In genomic region chr11:10323793-10324170, GRCh38 we compare ENCODE assay signal across 14 cellular contexts. TPM values are rescaled to one million over a fixed set of nuclear protein-coding genes. Genes with fewer than 3 reads are reported as not detected.
A peak's percentile ranks its signal among the peaks of the same experiment; 100 is the strongest.
DNase-seq lines count a peak whose midpoint lies in the region; ATAC-seq, FAIRE-seq and TF ChIP-seq lines count a peak whose summit lies in the region.
"Had no signal": no experiment of that assay in that cellular context is flagged by ENCODE, and none has a peak within 500 bp of the region (broad histone marks: within the 10 kb centered on the region; RNA-seq: fewer than 3 reads in every experiment).

No MANE protein-coding gene starts in this region.

- H3K4me2 ChIP-seq in A549 = peak overlapping the region; percentile 75; the same call in 1 of the 3 replicates
- H3K4me2 ChIP-seq in OCI-LY3 (ENCODE audit: low read length) = 0 out of 2 replicates have a peak overlapping the region, but pooled peaks have one; percentile 50
- H3K4me2 ChIP-seq in MM.1S (ENCODE audit: low read depth, low read length) = no peak overlapping the region

- H3K79me2 ChIP-seq in OCI-LY3 (ENCODE audit: low read length) (no peaks in the 10 kb centered on the region), MM.1S (ENCODE audit: low read length) (no peaks in the 10 kb centered on the region)

- H3F3A ChIP-seq in MM.1S (ENCODE audit: insufficient read depth, low read length) = peaks cover 7% of the 10 kb centered on the region; the same call in 1 of the 2 replicates

- TF ChIP-seq EP300 in A549 (IDR thresholded peaks at IDR 0.05) = no peak

- DNase-seq in A549 (ENCODE audit: low read depth in 1 of 2, low spot score in 1 of 2) (no peak), NCI-H748 (lab: John Stamatoyannopoulos, UW; ENCODE audit: unreplicated experiment) (no peak), MM.1S (no peak), NCI-H1694 (lab: John Stamatoyannopoulos, UW) (no peak)
- DNase-seq: activated CD4-positive, alpha-beta T cell treated with anti-CD3 and anti-CD28 coated beads, Interleukin-2, amount 10 ng/mL, durations not matched to agents 7 days and 5 days; H9; RPMI8226; spleen had no signal

- no peak for TF ChIP-seq RAD21 in A549 (conservative IDR thresholded peaks at IDR 0.05 in 1 of 2, IDR thresholded peaks at IDR 0.05 in 1 of 2)

- H3K27ac ChIP-seq in A549 (peak overlapping the region; percentile 72 to 73), OCI-LY3 (ENCODE audit: low read length) (no peak overlapping the region), duodenal mucosa (ENCODE audit: low read depth, low read length) (peak overlapping the region; percentile 41), MM.1S (ENCODE audit: low read length) (no peak overlapping the region)

- 45% methylated on average over 1 of the region's 1 CpG for WGBS in A549 (ENCODE audit: missing lambda C conversion rate)

- peaks cover 41% of the 10 kb centered on the region for H3K27me3 ChIP-seq in OCI-LY3 (ENCODE audit: low read depth, low read length)
- no peaks in the 10 kb centered on the region for H3K27me3 ChIP-seq in duodenal mucosa (ENCODE audit: control insufficient read depth in 1 of 2, insufficient read depth in 2 of 2, low read length in 2 of 2)
- no peaks in the 10 kb centered on the region for H3K27me3 ChIP-seq in mucosa of stomach (ENCODE audit: control insufficient read depth, insufficient read depth, low read length)
- no peaks in the 10 kb centered on the region for H3K27me3 ChIP-seq in MM.1S (replicated peaks; ENCODE audit: insufficient read depth, low read length)
- H3K27me3 ChIP-seq: spleen, suprapubic skin had no signal

- no peak for FAIRE-seq in A549 (lab: Jason Lieb, UNC)
- FAIRE-seq: endometrium had no signal

- no peaks in the 10 kb centered on the region for H3K9me2 ChIP-seq in MM.1S (replicated peaks; ENCODE audit: insufficient read depth, low read length)

- TF ChIP-seq POLR2A in A549 (IDR thresholded peaks at IDR 0.05; ENCODE audit: low read length) = no peak

- ATAC-seq in A549 (no peak), HG02623 (IDR thresholded peaks at IDR 0.05; ENCODE audit: unreplicated experiment) (no peak)

- H3K4me1 ChIP-seq in A549 = peaks cover 72% of the 10 kb centered on the region
- peaks cover 22% of the 10 kb centered on the region for H3K4me1 ChIP-seq in OCI-LY3 (ENCODE audit: low read length)
- H3K4me1 ChIP-seq in duodenal mucosa (ENCODE audit: control insufficient read depth in 1 of 2, insufficient read depth in 2 of 2, low read length in 2 of 2) = peaks cover 26 to 59% of the 10 kb centered on the region in 2 donors
- H3K4me1 ChIP-seq in mucosa of stomach (ENCODE audit: control insufficient read depth, insufficient read depth, low read length) = peaks cover 59% of the 10 kb centered on the region
- H3K4me1 ChIP-seq in MM.1S (ENCODE audit: low read length) = peaks cover 29% of the 10 kb centered on the region

- no peak overlapping the region for H3K9ac ChIP-seq in OCI-LY3 (ENCODE audit: low read length)
- H3K9ac ChIP-seq in duodenal mucosa (ENCODE audit: low read depth in 1 of 2, low read length in 2 of 2) = no peak overlapping the region
- peak overlapping the region; percentile 11 for H3K9ac ChIP-seq in mucosa of stomach (ENCODE audit: low read length)
- H3K9ac ChIP-seq in MM.1S (ENCODE audit: low read length) = no peak overlapping the region

- CTCF ChIA-PET in A549 (lab: Yijun Ruan, JAX) = interaction anchor here (0.6 to 13.0 kb wide), 20 partner anchors 8 to 1584 kb away, joined by 3 to 188 read pairs (median 3); partner anchors contain the start of gene ADM

- no peaks in the 10 kb centered on the region for H3K36me3 ChIP-seq in OCI-LY3 (replicated peaks; ENCODE audit: low read depth, low read length)
- H3K36me3 ChIP-seq in duodenal mucosa (ENCODE audit: control insufficient read depth in 1 of 2, insufficient read depth in 2 of 2, low read length in 2 of 2) = no peaks in the 10 kb centered on the region
- no peaks in the 10 kb centered on the region for H3K36me3 ChIP-seq in mucosa of stomach (ENCODE audit: control insufficient read depth, insufficient read depth, low read length)
- no peaks in the 10 kb centered on the region for H3K36me3 ChIP-seq in MM.1S (replicated peaks; ENCODE audit: insufficient read depth, low read length)
- H3K36me3 ChIP-seq: spleen, suprapubic skin had no signal

- TF ChIP-seq CTCF in A549 (IDR thresholded peaks at IDR 0.05) = no peak
- no peak for TF ChIP-seq CTCF in OCI-LY3 (IDR thresholded peaks at IDR 0.05; ENCODE audit: low read depth, low read length)
- no peak for TF ChIP-seq CTCF in MM.1S (IDR thresholded peaks at IDR 0.05; ENCODE audit: low read length)

- no peak overlapping the region for H2AFZ ChIP-seq in OCI-LY3 (ENCODE audit: low read depth, low read length)
- no peak overlapping the region for H2AFZ ChIP-seq in MM.1S (ENCODE audit: low read length)

- no peak overlapping the region for H3K4me3 ChIP-seq in A549
- H3K4me3 ChIP-seq in OCI-LY3 (ENCODE audit: low read length) = no peak overlapping the region
- no peak overlapping the region for H3K4me3 ChIP-seq in duodenal mucosa (ENCODE audit: low read depth in 1 of 2, low read length in 2 of 2)
- no peak overlapping the region for H3K4me3 ChIP-seq in mucosa of stomach (ENCODE audit: low read length)
- H3K4me3 ChIP-seq in MM.1S (ENCODE audit: low read length) = no peak overlapping the region
- H3K4me3 ChIP-seq: spleen, suprapubic skin had no signal

- H4K20me1 ChIP-seq in OCI-LY3 (ENCODE audit: insufficient read depth, low read length) (no peaks in the 10 kb centered on the region), MM.1S (ENCODE audit: insufficient read depth, low read length) (no peaks in the 10 kb centered on the region)

- H3K9me3 ChIP-seq in A549 = 0 out of 3 replicates have a peak, but pooled peaks cover 2% of the 10 kb centered on the region
- H3K9me3 ChIP-seq in OCI-LY3 (ENCODE audit: insufficient read depth, low read length) = no peaks in the 10 kb centered on the region
- H3K9me3 ChIP-seq in duodenal mucosa (ENCODE audit: control insufficient read depth in 1 of 2, low read length in 2 of 2) = no peaks in the 10 kb centered on the region
- no peaks in the 10 kb centered on the region for H3K9me3 ChIP-seq in mucosa of stomach (ENCODE audit: control insufficient read depth, low read length)
- no peaks in the 10 kb centered on the region for H3K9me3 ChIP-seq in MM.1S (replicated peaks; ENCODE audit: insufficient read depth, low read length)
- H3K9me3 ChIP-seq: spleen, suprapubic skin had no signal

- POLR2A ChIA-PET in A549 (lab: Yijun Ruan, JAX) = interaction anchor here (0.7 to 1.9 kb wide), 2 partner anchors 12 to 19 kb away, joined by 3 to 5 read pairs; partner anchors contain the start of gene ADM

TF ChIP-seq in A549, 52 proteins besides CTCF, POLR2A, EP300 and RAD21:
- TF ChIP-seq CHD4 (IDR thresholded peaks at IDR 0.05; ENCODE audit: borderline replicate concordance) = no peak
- no peak for TF ChIP-seq ZSCAN20 (CRISPR knock-in tag; IDR thresholded peaks at IDR 0.05)
- TF ChIP-seq USF2 (IDR thresholded peaks at IDR 0.05) = no peak
- no peak for TF ChIP-seq POLR2AphosphoS2 (conservative IDR thresholded peaks at IDR 0.05; ENCODE audit: low read length)
- no peak for TF ChIP-seq HEYL (CRISPR knock-in tag; IDR thresholded peaks at IDR 0.05)
- TF ChIP-seq, protein P1, sequence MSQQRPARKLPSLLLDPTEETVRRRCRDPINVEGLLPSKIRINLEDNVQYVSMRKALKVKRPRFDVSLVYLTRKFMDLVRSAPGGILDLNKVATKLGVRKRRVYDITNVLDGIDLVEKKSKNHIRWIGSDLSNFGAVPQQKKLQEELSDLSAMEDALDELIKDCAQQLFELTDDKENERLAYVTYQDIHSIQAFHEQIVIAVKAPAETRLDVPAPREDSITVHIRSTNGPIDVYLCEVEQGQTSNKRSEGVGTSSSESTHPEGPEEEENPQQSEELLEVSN (IDR thresholded peaks at IDR 0.05; ENCODE audit: borderline replicate concordance, low read depth) = no peak

RNA-seq across cellular contexts. Expression of gene ADM, which starts 18.9 kb away (rescaled TPM):
- polyA plus RNA-seq in A549 (2011; rRNA removed) (69.4 and 72.1 TPM in 2 replicates), A549 (2017; fragmentation: RNase III; extraction: RNeasy Plus Mini Kit Qiagen cat#74134 plus additional on column Dnase treatment) (65.8 to 91.3 TPM (median 66.3 TPM) in 3 replicates)
- 212 and 216 TPM in 2 replicates for polyA plus RNA-seq in A549 (2012; cell fraction: cytosol; rRNA removed)
- 370 and 459 TPM in 2 replicates for polyA plus RNA-seq in A549 (2012; cell fraction: nucleus; rRNA removed)
- 75.4 and 88.9 TPM in 2 replicates for polyA minus RNA-seq in A549 (2011; rRNA and poly(A)+ RNA removed)

RNA-seq across cellular contexts. Expression of gene SBF2, which starts 29.8 kb away (rescaled TPM):
- polyA plus RNA-seq in A549 (2011; rRNA removed) (49.6 and 59.0 TPM in 2 replicates), A549 (2017; fragmentation: RNase III; extraction: RNeasy Plus Mini Kit Qiagen cat#74134 plus additional on column Dnase treatment) (11.1 to 12.5 TPM (median 11.9 TPM) in 3 replicates)
- 12.9 and 14.6 TPM in 2 replicates for polyA plus RNA-seq in A549 (2012; cell fraction: cytosol; rRNA removed)
- 15.8 and 20.3 TPM in 2 replicates for polyA plus RNA-seq in A549 (2012; cell fraction: nucleus; rRNA removed)
- 62.9 and 71.0 TPM in 2 replicates for polyA minus RNA-seq in A549 (2011; rRNA and poly(A)+ RNA removed)

Comparison
In these comparisons a context has a peak if more than half of its experiments do, and no peak if none do; other contexts are left out.
1. H3K27ac ChIP-seq: peak in A549 (2 of 2) and duodenal mucosa (single experiment); none in OCI-LY3 (single experiment) and MM.1S (single experiment).